ENCODE assay signal across 8 cellular contexts in genomic region chrX:53288173-53288572, GRCh38. TPM values are rescaled to one million over a fixed set of nuclear protein-coding genes. Genes with fewer than 3 reads are reported as not detected.
A peak's percentile ranks its signal among the peaks of the same experiment; 100 is the strongest.
DNase-seq lines count a peak whose midpoint lies in the region; TF ChIP-seq lines count a peak whose summit lies in the region.

No MANE protein-coding gene starts in this region.

- H3K27me3 ChIP-seq in OCI-LY1 (ENCODE audit: insufficient read depth, low read length), result no peaks in the 10 kb centered on the region

- H3K4me1 ChIP-seq in OCI-LY1 (ENCODE audit: insufficient read depth, low read length, severe bottlenecking), result peaks cover 13% of the 10 kb centered on the region

- CTCF ChIA-PET in GM10248 (lab: Yijun Ruan, JAX), result interaction anchor here (1.2 kb wide), 1 partner anchor 14 kb away, joined by 3 read pairs; no protein-coding TSS in a partner anchor

- POLR2A ChIA-PET in GM10248 (lab: Yijun Ruan, JAX), result no interaction called here

- peak overlapping the region; percentile 23 for H3K4me3 Mint-ChIP-seq in neural crest cell

- peaks cover 32% of the 10 kb centered on the region for H3K4me1 Mint-ChIP-seq in neural crest cell

- no peak overlapping the region for H3K27ac ChIP-seq in OCI-LY1 (ENCODE audit: low read depth, low read length, poor library complexity, severe bottlenecking)

- no peaks in the 10 kb centered on the region for H3F3A ChIP-seq in OCI-LY1 (ENCODE audit: insufficient read depth, low read length)

- no peaks in the 10 kb centered on the region for H3K36me3 ChIP-seq in OCI-LY1 (ENCODE audit: insufficient read depth, low read length)

- H3K4me3 ChIP-seq in OCI-LY1 (ENCODE audit: low read depth, low read length, poor library complexity, severe bottlenecking), result no peak overlapping the region

- no peaks in the 10 kb centered on the region for H3K79me2 ChIP-seq in OCI-LY1 (ENCODE audit: insufficient read depth, low read length)

- H3K27ac Mint-ChIP-seq in neural crest cell (ENCODE audit: unreplicated experiment), result no peak overlapping the region

- no peak for TF ChIP-seq CTCF in OCI-LY1 (IDR thresholded peaks at IDR 0.05; ENCODE audit: low read length)
- no peak for TF ChIP-seq CTCF in neural crest cell (conservative IDR thresholded peaks at IDR 0.05)
- no peak for TF ChIP-seq CTCF in GM10248 (IDR thresholded peaks at IDR 0.05; ENCODE audit: control extremely low read depth, extremely low read depth, low read depth, missing control alignments)

- no peak overlapping the region for H2AFZ ChIP-seq in OCI-LY1 (ENCODE audit: low read length)

- H3K9me3 Mint-ChIP-seq in neural crest cell, result no peaks in the 10 kb centered on the region

- no peaks in the 10 kb centered on the region for H4K20me1 ChIP-seq in OCI-LY1 (ENCODE audit: insufficient read depth, low read length)

- H3K9me2 ChIP-seq in OCI-LY1 (ENCODE audit: low read depth, low read length), result no peaks in the 10 kb centered on the region

- H3K36me3 Mint-ChIP-seq in neural crest cell (ENCODE audit: low read depth), result no peaks in the 10 kb centered on the region

- H3K27me3 Mint-ChIP-seq in neural crest cell (ENCODE audit: low read depth), result no peaks in the 10 kb centered on the region

- peak; percentile 19 for DNase-seq in NCI-H510A treated with DMSO at 0.1 percent for 48 hours (lab: John Stamatoyannopoulos, UW)
- no peak for DNase-seq in NCI-H510A (lab: John Stamatoyannopoulos, UW)
- DNase-seq in dermis blood vessel endothelial cell, result peak; percentile 3
- peak; percentile 42 for DNase-seq in neural crest cell (ENCODE audit: low read depth, low spot score)
- DNase-seq in foreskin melanocyte, result no peak
- DNase-seq in GM10248 (ENCODE audit: extremely low spot score), result no peak
- DNase-seq in glomerular visceral epithelial cell (ENCODE audit: extremely low spot score), result no peak

- no peak overlapping the region for H3K9ac ChIP-seq in OCI-LY1 (ENCODE audit: low read length)

- H3K4me2 ChIP-seq in OCI-LY1 (ENCODE audit: low read length), result peak overlapping the region; percentile 53; the same call in 1 of the 2 replicates

- no peaks in the 10 kb centered on the region for H3K9me3 ChIP-seq in OCI-LY1 (ENCODE audit: low read length)

RNA-seq across cellular contexts. Expression of gene IQSEC2, which starts 6.8 kb away (rescaled TPM):
- total RNA-seq in dermis blood vessel endothelial cell, result 1.8 and 3.9 TPM in 2 replicates
- 0.96 and 1.7 TPM in 2 replicates for total RNA-seq in neural crest cell

Comparison
In these comparisons a context has a peak if more than half of its experiments do, and no peak if none do; other contexts are left out.
1. DNase-seq: peak in NCI-H510A treated with DMSO at 0.1 percent for 48 hours (single experiment), dermis blood vessel endothelial cell (single experiment) and neural crest cell (single experiment); none in NCI-H510A (single experiment), foreskin melanocyte (single experiment), GM10248 (single experiment) and glomerular visceral epithelial cell (single experiment).